ENCODE assay signal across 8 cellular contexts in genomic region chr1:205321109-205321958, GRCh38. TPM values are rescaled to one million over a fixed set of nuclear protein-coding genes. Genes with fewer than 3 reads are reported as not detected.
DNase-seq lines count a peak whose midpoint lies in the region; ATAC-seq and TF ChIP-seq lines count a peak whose summit lies in the region.

TSS of gene NUAK2 (minus strand) at chr1:205321745. CDS start at chr1:205321628, 117 bp downstream.

- no peaks in the 10 kb centered on the region for H3K9me3 ChIP-seq in adipocyte (ENCODE audit: control insufficient read depth, low read length)
- H3K9me3 ChIP-seq in cardiac muscle cell (ENCODE audit: low read depth), result no peaks in the 10 kb centered on the region
- no peaks in the 10 kb centered on the region for H3K9me3 ChIP-seq in ovary
- no peaks in the 10 kb centered on the region for H3K9me3 ChIP-seq in thoracic aorta

- H3K4me3 Mint-ChIP-seq in T-cell, result peak within 1 kb of the TSS; percentile 95 to 99 (median 98)

- H3K36me3 ChIP-seq in adipocyte (ENCODE audit: control insufficient read depth, insufficient read depth, low read length, severe bottlenecking) (no peaks in the 10 kb centered on the region), cardiac muscle cell (no peaks in the 10 kb centered on the region), ovary (no peaks in the 10 kb centered on the region), thoracic aorta (no peaks in the 10 kb centered on the region)

- peak; percentile 20 for TF ChIP-seq POLR2A in ovary (IDR thresholded peaks at IDR 0.05)

- H3K36me3 Mint-ChIP-seq in T-cell, result peaks cover 4% of the 10 kb centered on the region

- H3K4me3 ChIP-seq in GM12864 (ENCODE audit: low read depth, low read length) (peak within 1 kb of the TSS; percentile 61), adipocyte (ENCODE audit: low read length) (peak within 1 kb of the TSS; percentile 86), cardiac muscle cell (peak within 1 kb of the TSS; percentile 68), ovary (peak within 1 kb of the TSS; percentile 52), thoracic aorta (peak within 1 kb of the TSS; percentile 88)

- DNase-seq in GM12864 (ENCODE audit: low read depth), result no peak
- DNase-seq in NCI-H1105 (lab: John Stamatoyannopoulos, UW), result peak; percentile 96
- peak; percentile 66 to 90 (median 80) for DNase-seq in T-cell
- peak; percentile 97 for DNase-seq in adipocyte (ENCODE audit: low read depth)
- peak; percentile 92 to 96 for DNase-seq in cardiac muscle cell (ENCODE audit: low read depth in 1 of 2, low spot score in 1 of 2)
- DNase-seq in ovary, result peak; percentile 86 to 92 (median 88)
- peak; percentile 58 for DNase-seq in thoracic aorta (ENCODE audit: low spot score)

- TF ChIP-seq EP300 in ovary (IDR thresholded peaks at IDR 0.05), result no peak

- peak within 1 kb of the TSS; percentile 15 for H3K27ac ChIP-seq in cardiac muscle cell
- H3K27ac ChIP-seq in ovary, result peak within 1 kb of the TSS in 1 of 2 donors; percentile 47
- H3K27ac ChIP-seq in thoracic aorta, result peak within 1 kb of the TSS; percentile 0 to 25

- no peaks in the 10 kb centered on the region for H3K27me3 Mint-ChIP-seq in T-cell

- ATAC-seq in T-cell (replicated peaks in 1 of 4) (peak; percentile 90 to 93 (median 90)), thoracic aorta (ENCODE audit: insufficient number of reproducible peaks, low FRiP score, low read depth) (peak; percentile 41), GM21528 (IDR thresholded peaks at IDR 0.05; ENCODE audit: low FRiP score, unreplicated experiment) (no peak)

- WGBS in ovary, 3 donors, result 1% methylated on average over 61 to 79 of the region's 79 CpGs

- TF ChIP-seq CTCF in GM12864 (IDR thresholded peaks at IDR 0.05; ENCODE audit: low read depth, low read length, missing control alignments) (no peak), cardiac muscle cell (IDR thresholded peaks at IDR 0.05; ENCODE audit: low read depth, low read length) (peak; percentile 40), ovary (IDR thresholded peaks at IDR 0.05) (peak in 1 of 3 donors; percentile 33), thoracic aorta (IDR thresholded peaks at IDR 0.05) (peak; percentile 29)

- H3K4me1 ChIP-seq in adipocyte (ENCODE audit: control insufficient read depth, insufficient read depth, low read length), result peaks cover 30% of the 10 kb centered on the region
- peaks cover 16% of the 10 kb centered on the region for H3K4me1 ChIP-seq in cardiac muscle cell (ENCODE audit: low read depth)
- H3K4me1 ChIP-seq in ovary (ENCODE audit: insufficient read depth), result peaks cover 15% of the 10 kb centered on the region
- H3K4me1 ChIP-seq in thoracic aorta (ENCODE audit: control insufficient read depth in 1 of 2, low read depth in 2 of 2), result peaks cover 7 to 29% of the 10 kb centered on the region in 2 donors

- H3K27me3 ChIP-seq in adipocyte (replicated peaks; ENCODE audit: control insufficient read depth, insufficient read depth, low read length) (no peaks in the 10 kb centered on the region), cardiac muscle cell (no peaks in the 10 kb centered on the region), ovary (no peaks in the 10 kb centered on the region), thoracic aorta (replicated peaks; ENCODE audit: insufficient read depth) (no peaks in the 10 kb centered on the region)

- intact Hi-C loops in ovary (cut with DNase I), result loop anchor here in 1 of 4 donors (5.0 kb wide), 1 partner anchor 44 kb away; no protein-coding TSS in a partner anchor

- peaks cover 61 to 91% (median 73%) of the 10 kb centered on the region in 3 donors for H3K4me1 Mint-ChIP-seq in T-cell

- H3K9me3 Mint-ChIP-seq in T-cell, result no peaks in the 10 kb centered on the region

- POLR2A ChIA-PET in T-cell (lab: Charles Lee), result interaction anchor here in 1 of 2 donors (0.6 kb wide), 1 partner anchor 28 kb away, joined by 3 read pairs; no protein-coding TSS in a partner anchor

- H3K9ac ChIP-seq in adipocyte (ENCODE audit: low read length), result peak within 1 kb of the TSS; percentile 89

- H3K27ac Mint-ChIP-seq in T-cell, result peak within 1 kb of the TSS; percentile 93

- CTCF ChIA-PET in T-cell (lab: Charles Lee), result interaction anchor here (0.7 to 12.5 kb wide), 10 partner anchors 10 to 95 kb away, joined by 3 to 249 read pairs (median 5); no protein-coding TSS in a partner anchor

RNA-seq across cellular contexts. Expression of gene NUAK2, which starts in this region (rescaled TPM):
- total RNA-seq in T-cell (10 to 100 TPM; 15.0 to 38.7 (median 32.7) TPM), cardiac muscle cell (3.4 and 4.3 TPM in 2 replicates), ovary (10 to 100 TPM in 1 of 7 donors, 1 to 10 TPM in 6; 2.7 to 53.2 (median 3.7) TPM), thoracic aorta (1 to 10 TPM in 1 of 2 donors, under 1 TPM in 1; 0.78 to 1.5 TPM)
- polyA plus RNA-seq in cardiac muscle cell (2.1 and 3.4 TPM in 2 replicates), ovary (1 to 10 TPM; 1.2 to 1.5 TPM)
